In the genomic region with DNA sequence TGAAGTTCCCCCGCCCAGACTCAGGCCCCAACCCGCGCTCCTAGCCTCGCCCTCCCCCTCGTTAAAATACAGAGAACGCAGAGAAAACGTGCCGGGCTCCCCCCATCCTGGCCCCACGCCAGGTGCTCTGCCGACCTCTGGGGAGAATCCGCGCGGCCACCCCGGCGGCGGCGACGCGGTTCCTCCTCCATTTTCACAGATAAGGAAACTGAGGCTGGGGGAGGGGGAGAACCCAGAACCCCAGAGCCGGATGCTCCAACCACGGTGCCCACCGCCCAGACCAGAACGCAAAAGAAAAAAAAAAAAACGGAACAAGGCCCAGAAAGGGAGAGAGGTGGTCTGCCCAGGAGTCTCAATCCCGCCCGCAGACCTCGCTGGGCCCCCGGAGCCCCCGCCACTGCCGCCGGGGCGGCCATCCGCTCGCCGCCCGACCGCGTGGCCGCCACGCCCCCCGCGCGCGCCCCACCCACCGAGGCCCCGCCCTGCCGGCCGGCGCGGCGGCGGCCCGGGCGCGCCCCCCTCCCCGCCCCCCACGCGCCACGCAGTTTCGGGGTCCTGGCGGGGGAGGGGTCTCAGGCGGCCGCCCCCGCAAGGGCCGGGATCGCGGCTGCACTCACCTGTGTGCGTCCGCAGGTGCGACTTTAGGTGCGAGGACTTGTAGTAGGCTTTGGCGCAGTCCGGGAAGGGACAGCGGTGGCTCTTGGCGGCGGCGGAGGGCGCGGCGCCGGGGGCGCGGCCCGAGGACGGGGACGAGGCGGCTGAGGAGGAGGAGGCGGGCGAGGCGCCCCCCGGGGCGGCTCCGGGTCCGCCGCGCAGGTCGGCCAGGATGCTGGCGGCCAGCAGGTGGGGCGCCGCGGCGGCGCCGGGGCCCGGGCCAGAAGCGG, we compare ENCODE assay signal across 8 cellular contexts. TPM values are rescaled to one million over a fixed set of nuclear protein-coding genes. Genes with fewer than 3 reads are reported as not detected.
A peak's percentile ranks its signal among the peaks of the same experiment; 100 is the strongest.
DNase-seq lines count a peak whose midpoint lies in the region; ATAC-seq and TF ChIP-seq lines count a peak whose summit lies in the region.

No MANE protein-coding gene starts in this region.

- peak overlapping the region; percentile 90 for H3K4me3 ChIP-seq in HL-60 (replicated peaks; ENCODE audit: insufficient read depth, low read length)
- peak overlapping the region; percentile 64 for H3K4me3 ChIP-seq in ectodermal cell (ENCODE audit: insufficient read depth, low read depth, low read length)
- H3K4me3 ChIP-seq in aorta (ENCODE audit: low read length in 2 of 2), result peak overlapping the region; percentile 65 to 88

- no peaks in the 10 kb centered on the region for H3K36me3 Mint-ChIP-seq in activated CD4-positive, alpha-beta T cell treated with anti-CD3 and anti-CD28 coated beads for 36 hours (ENCODE audit: low read depth)
- H3K36me3 Mint-ChIP-seq in activated B cell treated with CpG ODN at 0.5 μM for 24 hours (ENCODE audit: low read depth) (peaks cover 2% of the 10 kb centered on the region), natural killer cell (no peaks in the 10 kb centered on the region)

- peak; percentile 72 for DNase-seq in activated CD4-positive, alpha-beta T cell treated with anti-CD3 and anti-CD28 coated beads for 36 hours
- DNase-seq in activated CD4-positive, alpha-beta T cell treated with anti-CD3 and anti-CD28 coated beads for 1 hour, result no peak
- peak in 1 of 2 experiments; percentile 75 for DNase-seq in HL-60 (ENCODE audit: low read depth in 1 of 2, low spot score in 1 of 2)
- DNase-seq in activated B cell treated with CpG ODN at 0.5 μM for 24 hours, result peak; percentile 71
- DNase-seq in natural killer cell, result peak; percentile 58
- peak; percentile 71 to 81 for DNase-seq in aorta

- H3K27me3 Mint-ChIP-seq in activated CD4-positive, alpha-beta T cell treated with anti-CD3 and anti-CD28 coated beads for 36 hours, result no peaks in the 10 kb centered on the region
- H3K27me3 Mint-ChIP-seq in activated B cell treated with CpG ODN at 0.5 μM for 24 hours (no peaks in the 10 kb centered on the region), natural killer cell (ENCODE audit: low read depth in 2 of 2) (no peaks in the 10 kb centered on the region)

- H3K27me3 ChIP-seq in HL-60 (ENCODE audit: insufficient read depth, poor library complexity, severe bottlenecking) (no peaks in the 10 kb centered on the region), ectodermal cell (ENCODE audit: control insufficient read depth, insufficient read depth, low read length, poor library complexity, severe bottlenecking) (peaks cover 51% of the 10 kb centered on the region), aorta (ENCODE audit: control insufficient read depth in 1 of 2, insufficient read depth in 2 of 2, low read length in 1 of 2) (no peaks in the 10 kb centered on the region)

- intact Hi-C loops in activated CD4-positive, alpha-beta T cell treated with anti-CD3 and anti-CD28 coated beads for 36 hours (cut with DNase I, micrococcal nuclease), result loop anchor here (1.0 to 5.0 kb wide), 11 partner anchors 7 to 1182 kb away; a partner anchor contains a TSS
- intact Hi-C loops in activated B cell treated with CpG ODN at 0.5 μM for 24 hours (cut with micrococcal nuclease), result loop anchor here (1.0 to 5.0 kb wide), 4 partner anchors 9 to 407 kb away; a partner anchor contains a TSS
- intact Hi-C loops in natural killer cell (cut with micrococcal nuclease), result loop anchor here (5.0 kb wide), 1 partner anchor 35 kb away; no protein-coding TSS in a partner anchor
- intact Hi-C loops in aorta (cut with DNase I), result no loop called here

- H3K27ac Mint-ChIP-seq in activated CD4-positive, alpha-beta T cell treated with anti-CD3 and anti-CD28 coated beads for 36 hours, result peak overlapping the region; percentile 92
- H3K27ac Mint-ChIP-seq in activated B cell treated with CpG ODN at 0.5 μM for 24 hours, result peak overlapping the region; percentile 89
- peak overlapping the region; percentile 92 for H3K27ac Mint-ChIP-seq in natural killer cell

- no peak for TF ChIP-seq CTCF in HL-60 (IDR thresholded peaks at IDR 0.05; ENCODE audit: insufficient read depth, low read length)
- TF ChIP-seq CTCF in activated B cell treated with CpG ODN at 0.5 μM for 24 hours (IDR thresholded peaks at IDR 0.05), result no peak
- no peak for TF ChIP-seq CTCF in natural killer cell (IDR thresholded peaks at IDR 0.05)

- H3K27ac ChIP-seq in HL-60 (replicated peaks) (peak overlapping the region; percentile 99), ectodermal cell (ENCODE audit: insufficient read depth, low read depth, low read length, poor library complexity, severe bottlenecking) (no peak overlapping the region), aorta (ENCODE audit: low read depth in 1 of 2, low read length in 2 of 2) (no peak overlapping the region)

- H3K36me3 ChIP-seq in ectodermal cell (ENCODE audit: control insufficient read depth, insufficient read depth, low read length) (no peaks in the 10 kb centered on the region), aorta (ENCODE audit: control insufficient read depth in 1 of 2, insufficient read depth in 2 of 2, low read length in 1 of 2) (no peaks in the 10 kb centered on the region)

- POLR2A ChIA-PET in activated CD4-positive, alpha-beta T cell treated with anti-CD3 and anti-CD28 coated beads for 36 hours (lab: Charles Lee), result no interaction called here
- POLR2A ChIA-PET in activated B cell treated with CpG ODN at 0.5 μM for 24 hours (lab: Charles Lee), result no interaction called here

- H3K9me3 ChIP-seq in ectodermal cell (ENCODE audit: control insufficient read depth, low read length) (no peaks in the 10 kb centered on the region), aorta (ENCODE audit: control insufficient read depth, low read length) (no peaks in the 10 kb centered on the region)

- ATAC-seq in activated CD4-positive, alpha-beta T cell treated with anti-CD3 and anti-CD28 coated beads for 36 hours, result no peak
- ATAC-seq in activated B cell treated with CpG ODN at 0.5 μM for 24 hours (ENCODE audit: low read depth) (no peak), natural killer cell (no peak), aorta (ENCODE audit: low FRiP score) (no peak), HG02623 (IDR thresholded peaks at IDR 0.05; ENCODE audit: unreplicated experiment) (no peak)

- no peaks in the 10 kb centered on the region for H3K9me3 Mint-ChIP-seq in activated CD4-positive, alpha-beta T cell treated with anti-CD3 and anti-CD28 coated beads for 36 hours (ENCODE audit: low read depth)
- H3K9me3 Mint-ChIP-seq in activated B cell treated with CpG ODN at 0.5 μM for 24 hours, result no peaks in the 10 kb centered on the region
- no peaks in the 10 kb centered on the region for H3K9me3 Mint-ChIP-seq in natural killer cell

- H3K4me1 ChIP-seq in ectodermal cell (ENCODE audit: control insufficient read depth, insufficient read depth, low read length), result peaks cover 44% of the 10 kb centered on the region
- no peaks in the 10 kb centered on the region for H3K4me1 ChIP-seq in aorta (ENCODE audit: control insufficient read depth in 1 of 2, insufficient read depth in 2 of 2, low read length in 2 of 2)

- H3K4me1 Mint-ChIP-seq in activated CD4-positive, alpha-beta T cell treated with anti-CD3 and anti-CD28 coated beads for 36 hours, result peaks cover 45% of the 10 kb centered on the region
- peaks cover 48% of the 10 kb centered on the region for H3K4me1 Mint-ChIP-seq in activated B cell treated with CpG ODN at 0.5 μM for 24 hours
- H3K4me1 Mint-ChIP-seq in natural killer cell, result peaks cover 15 to 48% of the 10 kb centered on the region in 2 donors

- H3K4me3 Mint-ChIP-seq in activated CD4-positive, alpha-beta T cell treated with anti-CD3 and anti-CD28 coated beads for 36 hours, result peak overlapping the region; percentile 92
- H3K4me3 Mint-ChIP-seq in activated B cell treated with CpG ODN at 0.5 μM for 24 hours, result peak overlapping the region; percentile 92
- peak overlapping the region; percentile 98 for H3K4me3 Mint-ChIP-seq in natural killer cell

- CTCF ChIA-PET in activated CD4-positive, alpha-beta T cell treated with anti-CD3 and anti-CD28 coated beads for 36 hours (lab: Charles Lee), result no interaction called here
- CTCF ChIA-PET in activated B cell treated with CpG ODN at 0.5 μM for 24 hours (lab: Charles Lee), result no interaction called here

- 0% methylated on average over 106 of the region's 106 CpGs for WGBS in ectodermal cell, 2 experiments
- WGBS in aorta, 2 donors, result 1% methylated on average over 69 to 106 of the region's 106 CpGs

RNA-seq across cellular contexts. Expression of a gene that starts 0.7 kb away (rescaled TPM):
- total RNA-seq in activated CD4-positive, alpha-beta T cell treated with anti-CD3 and anti-CD28 coated beads for 36 hours, result 10 to 100 TPM; 22.5 to 28.8 TPM
- total RNA-seq in activated B cell treated with CpG ODN at 0.5 μM for 24 hours, result 21.5 and 25.2 TPM in 2 replicates
- polyA plus RNA-seq in ectodermal cell (2013, experiment 1 of 4), result 12.7 TPM
- polyA plus RNA-seq in ectodermal cell (2013, experiment 2 of 4), result 14.9 TPM
- 17.7 TPM for polyA plus RNA-seq in ectodermal cell (2013, experiment 3 of 4)
- 15.5 TPM for polyA plus RNA-seq in ectodermal cell (2013, experiment 4 of 4)
- 10 to 100 TPM; 29.1 to 38.4 (median 34.8) TPM for total RNA-seq in natural killer cell
- 10 to 100 TPM; 17.3 to 18.3 TPM for total RNA-seq in aorta
- polyA plus RNA-seq in aorta, result 1 to 10 TPM; 5.1 to 6.6 TPM

RNA-seq across cellular contexts. Expression of a gene that starts 14.4 kb away (rescaled TPM):
- 10 to 100 TPM; 39.3 to 49.8 TPM for total RNA-seq in activated CD4-positive, alpha-beta T cell treated with anti-CD3 and anti-CD28 coated beads for 36 hours
- total RNA-seq in activated B cell treated with CpG ODN at 0.5 μM for 24 hours (56.3 and 69.6 TPM in 2 replicates), natural killer cell (10 to 100 TPM; 90.7 to 91.7 (median 91.5) TPM), aorta (10 to 100 TPM; 27.7 to 29.9 TPM)
- polyA plus RNA-seq in ectodermal cell (2013, experiment 1 of 4), result 34.6 TPM
- polyA plus RNA-seq in ectodermal cell (2013, experiment 2 of 4), result 34.7 TPM
- 21.9 TPM for polyA plus RNA-seq in ectodermal cell (2013, experiment 3 of 4)
- polyA plus RNA-seq in ectodermal cell (2013, experiment 4 of 4), result 24.1 TPM
- polyA plus RNA-seq in aorta, result 10 to 100 TPM in 1 of 2 donors, 1 to 10 TPM in 1; 4.8 to 25.6 TPM

RNA-seq across cellular contexts. Expression of a gene that starts 22.6 kb away (rescaled TPM):
- 10 to 100 TPM; 84.5 to 88.5 TPM for total RNA-seq in activated CD4-positive, alpha-beta T cell treated with anti-CD3 and anti-CD28 coated beads for 36 hours
- 57.4 and 64.3 TPM in 2 replicates for total RNA-seq in activated B cell treated with CpG ODN at 0.5 μM for 24 hours
- polyA plus RNA-seq in ectodermal cell (2013, experiment 1 of 4), result 48.7 TPM
- 44.6 TPM for polyA plus RNA-seq in ectodermal cell (2013, experiment 2 of 4)
- 47.8 TPM for polyA plus RNA-seq in ectodermal cell (2013, experiment 3 of 4)
- 46.8 TPM for polyA plus RNA-seq in ectodermal cell (2013, experiment 4 of 4)
- total RNA-seq in natural killer cell, result 100 to 1,000 TPM; 554 to 652 (median 608) TPM
- total RNA-seq in aorta, result 10 to 100 TPM; 54.8 to 64.6 TPM
- 100 to 1,000 TPM in 1 of 2 donors, 10 to 100 TPM in 1; 48.8 to 116 TPM for polyA plus RNA-seq in aorta

RNA-seq across cellular contexts. Expression of a gene that starts 42.5 kb away (rescaled TPM):
- 1 to 10 TPM; 5.6 to 6.1 TPM for total RNA-seq in activated CD4-positive, alpha-beta T cell treated with anti-CD3 and anti-CD28 coated beads for 36 hours
- total RNA-seq in activated B cell treated with CpG ODN at 0.5 μM for 24 hours (8.5 and 14.1 TPM in 2 replicates), natural killer cell (10 to 100 TPM; 13.0 to 20.9 (median 13.1) TPM), aorta (1 to 10 TPM; 3.3 to 5.5 TPM)
- 5.0 TPM for polyA plus RNA-seq in ectodermal cell (2013, experiment 1 of 4)
- polyA plus RNA-seq in ectodermal cell (2013, experiment 2 of 4), result 5.0 TPM
- polyA plus RNA-seq in ectodermal cell (2013, experiment 3 of 4), result 4.2 TPM
- 4.9 TPM for polyA plus RNA-seq in ectodermal cell (2013, experiment 4 of 4)
- polyA plus RNA-seq in aorta, result 1 to 10 TPM; 1.5 to 5.6 TPM

RNA-seq across cellular contexts. Expression of a gene that starts 42.5 kb away (rescaled TPM):
- total RNA-seq in activated CD4-positive, alpha-beta T cell treated with anti-CD3 and anti-CD28 coated beads for 36 hours, result 10 to 100 TPM; 20.5 to 25.6 TPM
- total RNA-seq in activated B cell treated with CpG ODN at 0.5 μM for 24 hours (47.6 and 59.7 TPM in 2 replicates), natural killer cell (10 to 100 TPM; 43.1 to 53.7 (median 46.9) TPM), aorta (10 to 100 TPM; 38.8 to 49.6 TPM)
- 61.4 TPM for polyA plus RNA-seq in ectodermal cell (2013, experiment 1 of 4)
- polyA plus RNA-seq in ectodermal cell (2013, experiment 2 of 4), result 72.6 TPM
- polyA plus RNA-seq in ectodermal cell (2013, experiment 3 of 4), result 53.2 TPM
- polyA plus RNA-seq in ectodermal cell (2013, experiment 4 of 4), result 48.9 TPM
- polyA plus RNA-seq in aorta, result 10 to 100 TPM; 10.1 to 19.1 TPM

Comparison
In these comparisons a context has a peak if more than half of its experiments do, and no peak if none do; other contexts are left out.
1. intact Hi-C loops: an anchor here in activated CD4-positive, alpha-beta T cell treated with anti-CD3 and anti-CD28 coated beads for 36 hours (1.0 to 5.0 kb wide), activated B cell treated with CpG ODN at 0.5 μM for 24 hours (1.0 to 5.0 kb wide) and natural killer cell (5.0 kb wide); none called in aorta.